ENCODE assay signal across 7 cellular contexts in genomic region chr6:149723771-149724417, GRCh38. TPM values are rescaled to one million over a fixed set of nuclear protein-coding genes. Genes with fewer than 3 reads are reported as not detected.
A peak's percentile ranks its signal among the peaks of the same experiment; 100 is the strongest.
DNase-seq lines count a peak whose midpoint lies in the region; ATAC-seq and TF ChIP-seq lines count a peak whose summit lies in the region.

No MANE protein-coding gene starts in this region.

- no peak overlapping the region for H3K4me3 Mint-ChIP-seq in progenitor cell of endocrine pancreas (ENCODE audit: low read depth)

- no peaks in the 10 kb centered on the region for H3K79me2 ChIP-seq in OCI-LY7 (ENCODE audit: insufficient read depth, low read depth, low read length)

- POLR2A ChIA-PET in OCI-LY7 (lab: Charles Lee) = interaction anchor here (0.6 to 1.0 kb wide), 3 partner anchors 10 to 162 kb away, joined by 3 read pairs; no protein-coding TSS in a partner anchor

- intact Hi-C loops in OCI-LY7 (cut with micrococcal nuclease; ENCODE audit: unreplicated experiment) = loop anchor here (2.0 kb wide), 2 partner anchors 99 to 203 kb away; no protein-coding TSS in a partner anchor

- no peaks in the 10 kb centered on the region for H3K9me3 Mint-ChIP-seq in progenitor cell of endocrine pancreas (ENCODE audit: low read depth)

- ATAC-seq in HG03354 (IDR thresholded peaks at IDR 0.05; ENCODE audit: poor library complexity, severe bottlenecking, unreplicated experiment) = peak; percentile 69
- no peak for ATAC-seq in HG02759 (IDR thresholded peaks at IDR 0.05; ENCODE audit: unreplicated experiment)

- no peak overlapping the region for H3K27ac ChIP-seq in OCI-LY7 (ENCODE audit: low read depth, low read length, poor library complexity, severe bottlenecking)

- DNase-seq in GM03348 (ENCODE audit: low spot score) (peak; percentile 75), OCI-LY7 (ENCODE audit: low spot score) (peak; percentile 72), globus pallidus (ENCODE audit: low spot score) (peak; percentile 84), progenitor cell of endocrine pancreas (ENCODE audit: low spot score, unreplicated experiment) (no peak)
- DNase-seq in activated effector memory CD4-positive, alpha-beta T cell treated with anti-CD3 and anti-CD28 coated beads, Interleukin-2, amount 50 U/mL, for 16 hours = peak; percentile 75

- H3K36me3 Mint-ChIP-seq in progenitor cell of endocrine pancreas (ENCODE audit: insufficient read depth) = peaks cover 10% of the 10 kb centered on the region

- no peaks in the 10 kb centered on the region for H4K20me1 ChIP-seq in OCI-LY7 (ENCODE audit: insufficient read depth, low read length)

- H2AFZ ChIP-seq in OCI-LY7 (ENCODE audit: low read length) = no peak overlapping the region

- CTCF ChIA-PET in OCI-LY7 (lab: Charles Lee; ENCODE audit: unreplicated experiment) = no interaction called here

- no peaks in the 10 kb centered on the region for H3K9me3 ChIP-seq in OCI-LY7 (ENCODE audit: low read length)

- no peak overlapping the region for H3K4me3 ChIP-seq in OCI-LY7 (ENCODE audit: low read depth, low read length, poor library complexity, severe bottlenecking)

- no TSS peak for BruUV-seq in OCI-LY7 (replicated peaks; lab: Mats Ljungman, UMichigan)

- H3K36me3 ChIP-seq in OCI-LY7 (ENCODE audit: insufficient read depth, low read length) = peaks cover 61% of the 10 kb centered on the region

- H3K4me1 ChIP-seq in OCI-LY7 (ENCODE audit: insufficient read depth, low read length, poor library complexity, severe bottlenecking) = no peaks in the 10 kb centered on the region

- no peaks in the 10 kb centered on the region for H3K4me1 Mint-ChIP-seq in progenitor cell of endocrine pancreas (ENCODE audit: low read depth)

- H3K9me2 ChIP-seq in OCI-LY7 (ENCODE audit: insufficient read depth, low read length) = no peaks in the 10 kb centered on the region

- H3K27ac Mint-ChIP-seq in progenitor cell of endocrine pancreas = peak overlapping the region; percentile 65

- H3K27me3 Mint-ChIP-seq in progenitor cell of endocrine pancreas = no peaks in the 10 kb centered on the region

- no peak overlapping the region for H3K4me2 ChIP-seq in OCI-LY7 (ENCODE audit: low read length)

- TF ChIP-seq CTCF in OCI-LY7 (conservative IDR thresholded peaks at IDR 0.05; ENCODE audit: low read length) (peak; percentile 92), progenitor cell of endocrine pancreas (IDR thresholded peaks at IDR 0.05; ENCODE audit: unreplicated experiment) (peak; percentile 71)

RNA-seq across cellular contexts. Expression of gene LATS1, which starts 6.0 kb away (rescaled TPM):
- 15.6 and 23.1 TPM in 2 replicates for total RNA-seq in OCI-LY7 (2014; rRNA removed; shearing (Covaris generic))
- total RNA-seq in OCI-LY7 (2022) (30.3 and 30.7 TPM in 2 replicates), progenitor cell of endocrine pancreas (40.5 and 41.8 TPM in 2 replicates)

RNA-seq across cellular contexts. Expression of gene NUP43, which starts 22.4 kb away (rescaled TPM):
- total RNA-seq in OCI-LY7 (2014; rRNA removed; shearing (Covaris generic)) = 28.6 and 30.7 TPM in 2 replicates
- total RNA-seq in OCI-LY7 (2022) (72.4 and 73.0 TPM in 2 replicates), progenitor cell of endocrine pancreas (58.0 and 60.8 TPM in 2 replicates)

RNA-seq across cellular contexts. Expression of gene PCMT1, which starts 25.6 kb away (rescaled TPM):
- 125 and 140 TPM in 2 replicates for total RNA-seq in OCI-LY7 (2014; rRNA removed; shearing (Covaris generic))
- 116 and 117 TPM in 2 replicates for total RNA-seq in OCI-LY7 (2022)
- total RNA-seq in progenitor cell of endocrine pancreas = 63.1 and 63.5 TPM in 2 replicates
